17 cellular contexts compared by ENCODE assay signal in genomic region chr10:129021597-129022304, GRCh38.
DNase-seq lines count a peak whose midpoint lies in the region; ATAC-seq, FAIRE-seq and TF ChIP-seq lines count a peak whose summit lies in the region.
"Had no signal": no experiment of that assay in that cellular context is flagged by ENCODE, and none has a peak within 500 bp of the region (broad histone marks: within the 10 kb centered on the region; RNA-seq: fewer than 3 reads in every experiment).

No MANE protein-coding gene starts in this region.

- DNase-seq in astrocyte (ENCODE audit: low read depth) (no peak), left cardiac atrium (no peak), type B pancreatic cell (ENCODE audit: extremely low spot score, unreplicated experiment) (no peak), Peyer's patch (no peak), cerebellum (ENCODE audit: low spot score) (no peak), substantia nigra (lab: John Stamatoyannopoulos, UW) (no peak)
- DNase-seq: activated CD4-positive, alpha-beta T cell treated with anti-CD3 and anti-CD28 coated beads, Interleukin-2, amount 50 U/mL, for 1 hour; activated naive CD4-positive, alpha-beta T cell treated with anti-CD3 and anti-CD28 coated beads for 36 hours; activated T-cell treated with anti-CD3 and anti-CD28 coated beads for 4 hours; Caco-2; HFFc6; naive B cell; NCI-H1417 treated with DMSO at 0.1 percent for 48 hours; NCI-H82 had no signal

- no peak for TF ChIP-seq POLR2A in Peyer's patch (IDR thresholded peaks at IDR 0.05)

- no peak for TF ChIP-seq CTCF in astrocyte (IDR thresholded peaks at IDR 0.05; ENCODE audit: insufficient read depth, low read depth, low read length)
- TF ChIP-seq CTCF in nephron (IDR thresholded peaks at IDR 0.05; ENCODE audit: unreplicated experiment in 3 of 3), result no peak
- TF ChIP-seq CTCF in type B pancreatic cell (conservative IDR thresholded peaks at IDR 0.05), result no peak
- TF ChIP-seq CTCF in Peyer's patch (IDR thresholded peaks at IDR 0.05), result no peak

- no peak overlapping the region for H3K4me2 ChIP-seq in astrocyte (ENCODE audit: low read length)

- intact Hi-C loops in left cardiac atrium (cut with DNase I), result no loop called here

- H3K4me1 ChIP-seq in astrocyte (ENCODE audit: insufficient read depth, low read length), result no peaks in the 10 kb centered on the region
- no peaks in the 10 kb centered on the region for H3K4me1 ChIP-seq in Peyer's patch
- H3K4me1 ChIP-seq: Caco-2 had no signal

- H3K36me3 Mint-ChIP-seq in astrocyte (ENCODE audit: low read depth, unreplicated experiment), result no peaks in the 10 kb centered on the region
- no peaks in the 10 kb centered on the region for H3K36me3 Mint-ChIP-seq in nephron (ENCODE audit: low read depth)
- no peaks in the 10 kb centered on the region for H3K36me3 Mint-ChIP-seq in type B pancreatic cell
- H3K36me3 Mint-ChIP-seq: naive B cell had no signal

- H3K4me3 Mint-ChIP-seq in astrocyte (ENCODE audit: unreplicated experiment) (no peak overlapping the region), nephron (peak overlapping the region; percentile 18 to 49 (median 34)), type B pancreatic cell (peak overlapping the region; percentile 34)
- H3K4me3 Mint-ChIP-seq: activated naive CD4-positive, alpha-beta T cell treated with anti-CD3 and anti-CD28 coated beads for 36 hours; HFFc6; naive B cell had no signal

- H3K27ac Mint-ChIP-seq in astrocyte (ENCODE audit: unreplicated experiment), result no peak overlapping the region
- H3K27ac Mint-ChIP-seq in nephron, result peak overlapping the region; percentile 70 to 94 (median 87)
- peak overlapping the region; percentile 53 for H3K27ac Mint-ChIP-seq in type B pancreatic cell
- H3K27ac Mint-ChIP-seq: activated naive CD4-positive, alpha-beta T cell treated with anti-CD3 and anti-CD28 coated beads for 36 hours; HFFc6; naive B cell had no signal

- H3K4me1 Mint-ChIP-seq in astrocyte (ENCODE audit: low read depth, unreplicated experiment), result peaks cover 8% of the 10 kb centered on the region
- H3K4me1 Mint-ChIP-seq in nephron, result peaks cover 46% of the 10 kb centered on the region
- peaks cover 37% of the 10 kb centered on the region for H3K4me1 Mint-ChIP-seq in type B pancreatic cell (ENCODE audit: unreplicated experiment)
- H3K4me1 Mint-ChIP-seq: naive B cell had no signal

- H3K9me3 Mint-ChIP-seq in astrocyte (ENCODE audit: unreplicated experiment) (no peaks in the 10 kb centered on the region), nephron (no peaks in the 10 kb centered on the region), type B pancreatic cell (no peaks in the 10 kb centered on the region)
- H3K9me3 Mint-ChIP-seq: activated naive CD4-positive, alpha-beta T cell treated with anti-CD3 and anti-CD28 coated beads for 36 hours; naive B cell had no signal

- peaks cover 5% of the 10 kb centered on the region for H3K27me3 Mint-ChIP-seq in astrocyte (ENCODE audit: low read depth, unreplicated experiment)
- peaks cover 10% of the 10 kb centered on the region for H3K27me3 Mint-ChIP-seq in nephron (ENCODE audit: low read depth)
- peaks cover 10% of the 10 kb centered on the region for H3K27me3 Mint-ChIP-seq in type B pancreatic cell

- H3K79me2 ChIP-seq in astrocyte (ENCODE audit: insufficient read depth, low read length), result no peaks in the 10 kb centered on the region

- H3K36me3 ChIP-seq in astrocyte (ENCODE audit: insufficient read depth, low read length), result no peaks in the 10 kb centered on the region
- H3K36me3 ChIP-seq in Peyer's patch, result no peaks in the 10 kb centered on the region

- H3K9ac ChIP-seq in astrocyte (ENCODE audit: low read length), result no peak overlapping the region

- no peak overlapping the region for H3K4me3 ChIP-seq in astrocyte (ENCODE audit: insufficient read depth, low read depth, low read length)
- H3K4me3 ChIP-seq in Peyer's patch, result no peak overlapping the region

- H2AFZ ChIP-seq in astrocyte (ENCODE audit: low read depth, low read length), result peak overlapping the region; percentile 26

- H3K27ac ChIP-seq in astrocyte (ENCODE audit: low read depth, low read length), result no peak overlapping the region
- H3K27ac ChIP-seq in Peyer's patch, result no peak overlapping the region
- H3K27ac ChIP-seq in substantia nigra (ENCODE audit: low read depth, low read length, poor library complexity, severe bottlenecking), result no peak overlapping the region

- no peaks in the 10 kb centered on the region for H4K20me1 ChIP-seq in astrocyte (ENCODE audit: insufficient read depth, low read length)

- H3K9me3 ChIP-seq in astrocyte (ENCODE audit: insufficient read depth, low read depth, low read length) (no peaks in the 10 kb centered on the region), Peyer's patch (no peaks in the 10 kb centered on the region)
- H3K9me3 ChIP-seq: Caco-2 had no signal

- H3K27me3 ChIP-seq in astrocyte (ENCODE audit: insufficient read depth, low read length), result no peaks in the 10 kb centered on the region
- H3K27me3 ChIP-seq in Peyer's patch, result no peaks in the 10 kb centered on the region

- ATAC-seq in left cardiac atrium, result peak; percentile 33 to 63
- ATAC-seq: esophagus mucosa had no signal

- no peak for FAIRE-seq in astrocyte (lab: Jason Lieb, UNC)
- FAIRE-seq: TTC549 had no signal
